Comparison of ENCODE assay signal across 16 cellular contexts in genomic region chr1:217272385-217272784, GRCh38.
DNase-seq lines count a peak whose midpoint lies in the region; TF ChIP-seq lines count a peak whose summit lies in the region.
"Had no signal": no experiment of that assay in that cellular context is flagged by ENCODE, and none has a peak within 500 bp of the region (broad histone marks: within the 10 kb centered on the region; RNA-seq: fewer than 3 reads in every experiment).

No MANE protein-coding gene starts in this region.

- 0 out of 2 replicates have a peak overlapping the region, but pooled peaks have one; percentile 1 for H2AFZ ChIP-seq in SK-N-SH (ENCODE audit: low read depth)
- H2AFZ ChIP-seq: PC-9 had no signal

- TF ChIP-seq CTCF in SK-N-SH (IDR thresholded peaks at IDR 0.05) (no peak), fibroblast of pulmonary artery (IDR thresholded peaks at IDR 0.05; ENCODE audit: low read length, missing control alignments) (no peak)

- CTCF ChIA-PET in SK-N-SH (lab: Yijun Ruan, JAX), result no interaction called here

- peaks cover 11 to 13% of the 10 kb centered on the region in 2 experiments; a peak in 2 of 4 replicates for H3K4me1 ChIP-seq in SK-N-SH (ENCODE audit: control insufficient read depth in 1 of 2, insufficient read depth in 2 of 2, low read depth in 1 of 2, low read length in 1 of 2)

- H3K4me3 ChIP-seq in SK-N-SH (ENCODE audit: low read depth in 2 of 2, low read length in 1 of 2) (no peak overlapping the region), fibroblast of pulmonary artery (replicated peaks; ENCODE audit: low read depth, low read length) (no peak overlapping the region), skeletal muscle cell (ENCODE audit: low read depth, low read length) (no peak overlapping the region)
- H3K4me3 ChIP-seq: gastrocnemius medialis, K562, PC-9 had no signal

- H3K9ac ChIP-seq in SK-N-SH, result no peak overlapping the region

- H4K20me1 ChIP-seq in SK-N-SH (ENCODE audit: insufficient read depth), result no peaks in the 10 kb centered on the region

- no peak for TF ChIP-seq RAD21 in SK-N-SH (IDR thresholded peaks at IDR 0.05; ENCODE audit: low read length)

- H3F3A ChIP-seq in SK-N-SH (replicated peaks; ENCODE audit: insufficient read depth), result peaks cover 24% of the 10 kb centered on the region

- TF ChIP-seq EP300 in SK-N-SH (IDR thresholded peaks at IDR 0.05; ENCODE audit: borderline replicate concordance in 1 of 2, low read depth in 1 of 2, low read length in 1 of 2), result no peak

- H3K27me3 ChIP-seq in SK-N-SH (ENCODE audit: insufficient read depth), result no peaks in the 10 kb centered on the region
- H3K27me3 ChIP-seq: gastrocnemius medialis had no signal

- H3K79me2 ChIP-seq in SK-N-SH (ENCODE audit: insufficient read depth), result no peaks in the 10 kb centered on the region

- H3K4me2 ChIP-seq in SK-N-SH, result peak overlapping the region; percentile 7; the same call in 1 of the 2 replicates
- H3K4me2 ChIP-seq: PC-9 had no signal

- H3K36me3 ChIP-seq in SK-N-SH (replicated peaks in 1 of 2; ENCODE audit: control insufficient read depth in 1 of 2, insufficient read depth in 2 of 2, low read length in 1 of 2), result no peaks in the 10 kb centered on the region
- H3K36me3 ChIP-seq: gastrocnemius medialis had no signal

- DNase-seq in ELR (ENCODE audit: low read depth) (peak; percentile 44), SK-N-SH (no peak), fibroblast of pulmonary artery (ENCODE audit: low read depth) (peak; percentile 88), skeletal muscle cell (ENCODE audit: low read depth) (peak; percentile 45), nucleus accumbens (lab: John Stamatoyannopoulos, UW) (no peak), midbrain (lab: John Stamatoyannopoulos, UW) (no peak)
- DNase-seq in activated CD4-positive, CD25-positive, alpha-beta regulatory T cell (lab: John Stamatoyannopoulos, UW), result no peak
- DNase-seq in activated effector memory CD4-positive, alpha-beta T cell treated with Interleukin-2 at 50 U/mL for 16 hours, result no peak
- DNase-seq: CD8-positive, alpha-beta memory T cell; dermis blood vessel endothelial cell; gastrocnemius medialis; GOT3; NCI-H1417; NCI-H510A treated with DMSO at 0.1 percent for 48 hours; PC-9 had no signal

- 42% methylated on average over 2 of the region's 2 CpGs for WGBS in SK-N-SH (ENCODE audit: low lambda C conversion rate)

- POLR2A ChIA-PET in SK-N-SH (lab: Yijun Ruan, JAX), result no interaction called here

- H3K9me2 ChIP-seq in SK-N-SH, result no peaks in the 10 kb centered on the region

- peak overlapping the region in 1 of 2 experiments; percentile 97; a peak in 2 of 4 replicates for H3K27ac ChIP-seq in SK-N-SH (ENCODE audit: low read depth in 2 of 2, low read length in 1 of 2)
- H3K27ac ChIP-seq: gastrocnemius medialis, PC-9 had no signal

- no peaks in the 10 kb centered on the region for H3K9me3 ChIP-seq in SK-N-SH
- H3K9me3 ChIP-seq: gastrocnemius medialis had no signal

TF ChIP-seq in SK-N-SH, 30 proteins besides CTCF, POLR2A, EP300 and RAD21:
- TF ChIP-seq TCF12 (IDR thresholded peaks at IDR 0.05) (0 out of 2 replicates have a peak, but pooled peaks have one; percentile 20), FOSL2 (IDR thresholded peaks at IDR 0.05; ENCODE audit: borderline replicate concordance, low read depth) (peak; percentile 37; the same call in 1 of the 2 replicates), JUND (IDR thresholded peaks at IDR 0.05) (peak; percentile 33; the same call in 1 of the 2 replicates), ZBTB33 (IDR thresholded peaks at IDR 0.05; ENCODE audit: borderline replicate concordance, low read depth) (no peak), EZH2phosphoT487 (IDR thresholded peaks at IDR 0.05; ENCODE audit: borderline replicate concordance, low read depth) (no peak), MEF2A (IDR thresholded peaks at IDR 0.05; ENCODE audit: borderline replicate concordance, low read depth) (no peak), FOXM1 (IDR thresholded peaks at IDR 0.05; ENCODE audit: low read depth) (no peak)

Comparison
In these comparisons a context has a peak if more than half of its experiments do, and no peak if none do; other contexts are left out.
1. DNase-seq: peak in ELR (single experiment), fibroblast of pulmonary artery (single experiment) and skeletal muscle cell (single experiment); none in SK-N-SH (single experiment), nucleus accumbens (0 of 56), activated CD4-positive, CD25-positive, alpha-beta regulatory T cell (0 of 4), activated effector memory CD4-positive, alpha-beta T cell treated with Interleukin-2 at 50 U/mL for 16 hours (single experiment) and midbrain (single experiment).